10 cellular contexts compared by ENCODE assay signal in the genomic region with DNA sequence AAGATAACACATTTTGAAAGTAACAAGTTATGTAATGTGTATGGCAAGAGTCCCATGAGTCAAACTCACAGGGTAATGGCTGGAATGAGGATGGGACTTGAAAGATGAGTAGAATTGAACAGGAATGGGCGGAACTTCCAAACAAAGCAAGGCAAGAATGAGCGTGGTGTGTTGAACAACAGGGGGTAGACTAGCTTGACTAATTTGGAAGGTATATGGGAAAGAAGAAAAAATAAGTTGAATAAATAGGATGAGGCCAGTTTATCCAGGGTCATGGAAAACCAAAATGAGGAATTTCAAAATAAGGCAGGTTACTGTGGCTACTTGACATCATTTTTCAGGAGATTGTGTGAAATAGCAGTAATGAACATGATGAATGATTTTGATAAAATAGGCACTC.
"Had no signal": no experiment of that assay in that cellular context is flagged by ENCODE, and none has a peak within 500 bp of the region (broad histone marks: within the 10 kb centered on the region; RNA-seq: fewer than 3 reads in every experiment).

No MANE protein-coding gene starts in this region.

- H3K4me1 ChIP-seq: uterus had no signal

- H3K27ac ChIP-seq: skin epidermis, uterus had no signal

- H3K9me3 ChIP-seq: right atrium auricular region, uterus had no signal

- H3K4me3 Mint-ChIP-seq: activated CD4-positive, alpha-beta T cell treated with anti-CD3 and anti-CD28 coated beads, Interleukin-2, amount 10 ng/mL, durations not matched to agents 24 days and 14 days; activated naive CD4-positive, alpha-beta T cell treated with anti-CD3 and anti-CD28 coated beads for 36 hours; central memory CD8-positive, alpha-beta T cell; dendritic cell treated with granulocyte-macrophage colony-stimulating factor and Interleukin-4, amounts not matched to agents 40 ng/mL and 50 ng/mL, for 4 days; T-helper 17 cell had no signal

- DNase-seq: activated B cell treated with CpG ODN at 0.5 μM for 24 hours; activated CD4-positive, alpha-beta T cell treated with anti-CD3 and anti-CD28 coated beads, Interleukin-2, amount 10 ng/mL, durations not matched to agents 24 days and 14 days; activated naive CD4-positive, alpha-beta T cell treated with anti-CD3 and anti-CD28 coated beads for 36 hours; T-helper 17 cell; uterus had no signal

- H3K36me3 ChIP-seq: right atrium auricular region, uterus had no signal

- H3K4me3 ChIP-seq: right atrium auricular region, skin epidermis, uterus had no signal

- H3K27ac Mint-ChIP-seq: activated B cell treated with CpG ODN at 0.5 μM for 24 hours; activated CD4-positive, alpha-beta T cell treated with anti-CD3 and anti-CD28 coated beads, Interleukin-2, amount 10 ng/mL, durations not matched to agents 24 days and 14 days; activated naive CD4-positive, alpha-beta T cell treated with anti-CD3 and anti-CD28 coated beads for 36 hours; dendritic cell treated with granulocyte-macrophage colony-stimulating factor and Interleukin-4, amounts not matched to agents 40 ng/mL and 50 ng/mL, for 4 days; T-helper 17 cell had no signal

- ATAC-seq: esophagus mucosa, T-helper 17 cell had no signal

- H3K9me3 Mint-ChIP-seq: activated CD4-positive, alpha-beta T cell treated with anti-CD3 and anti-CD28 coated beads, Interleukin-2, amount 10 ng/mL, durations not matched to agents 24 days and 14 days; activated naive CD4-positive, alpha-beta T cell treated with anti-CD3 and anti-CD28 coated beads for 36 hours; central memory CD8-positive, alpha-beta T cell; dendritic cell treated with granulocyte-macrophage colony-stimulating factor and Interleukin-4, amounts not matched to agents 40 ng/mL and 50 ng/mL, for 4 days had no signal

- H3K27me3 ChIP-seq: right atrium auricular region, uterus had no signal

- H3K27me3 Mint-ChIP-seq: activated B cell treated with CpG ODN at 0.5 μM for 24 hours; activated CD4-positive, alpha-beta T cell treated with anti-CD3 and anti-CD28 coated beads, Interleukin-2, amount 10 ng/mL, durations not matched to agents 24 days and 14 days; central memory CD8-positive, alpha-beta T cell; dendritic cell treated with granulocyte-macrophage colony-stimulating factor and Interleukin-4, amounts not matched to agents 40 ng/mL and 50 ng/mL, for 4 days; T-helper 17 cell had no signal
